Comparison of ENCODE assay signal across 29 cellular contexts in genomic region chr12:49973361-49973830, GRCh38. TPM values are rescaled to one million over a fixed set of nuclear protein-coding genes. Genes with fewer than 3 reads are reported as not detected.
"Had no signal": no experiment of that assay in that cellular context is flagged by ENCODE, and none has a peak within 500 bp of the region (broad histone marks: within the 10 kb centered on the region; RNA-seq: fewer than 3 reads in every experiment).

No MANE protein-coding gene starts in this region.

- H3K9me3 ChIP-seq: body of pancreas, gastroesophageal sphincter, lower lobe of right lung, right lobe of liver, tibial nerve had no signal

- H3K36me3 ChIP-seq: gastroesophageal sphincter, lower lobe of right lung, right lobe of liver, tibial nerve had no signal

- ATAC-seq: activated CD8-positive, alpha-beta memory T cell treated with anti-CD3 and anti-CD28 coated beads, Interleukin-2, amount 10 ng/mL, durations not matched to agents 7 days and 5 days; activated CD8-positive, alpha-beta T cell treated with anti-CD3 and anti-CD28 coated beads, Interleukin-2, amount 10 ng/mL, durations not matched to agents 7 days and 5 days; effector memory CD8-positive, alpha-beta T cell; natural killer cell treated with Interleukin-12 subunit alpha and Interleukin-12 subunit beta and Interleukin-15 and Interleukin-18, amount 100 ng/mL, for 72 hours had no signal

- H3K27ac ChIP-seq: body of pancreas, coronary artery, gastroesophageal sphincter, lower lobe of right lung, right lobe of liver, tibial nerve had no signal

- DNase-seq: activated B cell treated with CpG ODN at 0.5 μM for 24 hours; activated CD4-positive, alpha-beta T cell treated with anti-CD3 and anti-CD28 coated beads, Interleukin-2, amount 50 U/mL, for 1 hour; activated CD8-positive, alpha-beta memory T cell treated with anti-CD3 and anti-CD28 coated beads, Interleukin-2, amount 10 ng/mL, durations not matched to agents 7 days and 5 days; activated CD8-positive, alpha-beta T cell treated with anti-CD3 and anti-CD28 coated beads, Interleukin-2, amount 10 ng/mL, durations not matched to agents 7 days and 5 days; activated naive CD4-positive, alpha-beta T cell treated with Interleukin-2 at 50 U/mL for 16 hours; activated T-cell treated with anti-CD3 and anti-CD28 coated beads, Interleukin-2, amount 50 U/mL, for 48 hours; cerebellar nuclear complex; effector memory CD8-positive, alpha-beta T cell; stimulated activated CD4-positive, alpha-beta T cell treated with anti-CD3 and anti-CD28 coated beads, Interleukin-15, amount 100 ng/mL, for 24 hours; stimulated activated CD4-positive, alpha-beta T cell treated with anti-CD3 and anti-CD28 coated beads, Interleukin-2, amount 100 ng/mL, for 24 hours; stimulated activated naive CD4-positive, alpha-beta T cell treated with Interleukin-2 at 50 U/mL for 16 hours; T-cell had no signal

- H3K4me2 ChIP-seq: smooth muscle cell had no signal

- H3K27me3 ChIP-seq: body of pancreas, right lobe of liver had no signal

- FAIRE-seq: keratinocyte had no signal

- H3K4me3 ChIP-seq: body of pancreas, coronary artery, gastroesophageal sphincter, lower lobe of right lung, right lobe of liver, smooth muscle cell, tibial nerve had no signal

- H3K4me1 ChIP-seq: body of pancreas had no signal

RNA-seq across cellular contexts. Expression of gene AQP6, which starts 0.6 kb away (rescaled TPM):
- total RNA-seq: activated B cell treated with CpG ODN at 0.5 μM for 24 hours; activated CD8-positive, alpha-beta memory T cell treated with anti-CD3 and anti-CD28 coated beads, Interleukin-2, amount 10 ng/mL, durations not matched to agents 7 days and 5 days; activated CD8-positive, alpha-beta T cell treated with anti-CD3 and anti-CD28 coated beads, Interleukin-2, amount 10 ng/mL, durations not matched to agents 7 days and 5 days; activated T-helper 2 cell treated with anti-CD3 and anti-CD28 coated beads, Interferon-gamma antibody, Interleukin-2, Interleukin-4, amounts not matched to agents 10 μg/mL and 5 μg/mL and 100 μg/mL, durations not matched to agents 14 hours and 24 hours and 36 hours; body of pancreas; gastroesophageal sphincter; mononuclear cell; myocyte; natural killer cell treated with Interleukin-12 subunit alpha and Interleukin-12 subunit beta and Interleukin-15 and Interleukin-18, amount 100 ng/mL, for 72 hours; osteocyte; renal cortical epithelial cell; smooth muscle cell; T-cell had no signal
- polyA plus RNA-seq: smooth muscle cell had no signal

RNA-seq across cellular contexts. Expression of gene AQP5, which starts 11.7 kb away (rescaled TPM):
- total RNA-seq: activated B cell treated with CpG ODN at 0.5 μM for 24 hours; activated CD8-positive, alpha-beta memory T cell treated with anti-CD3 and anti-CD28 coated beads, Interleukin-2, amount 10 ng/mL, durations not matched to agents 7 days and 5 days; activated CD8-positive, alpha-beta T cell treated with anti-CD3 and anti-CD28 coated beads, Interleukin-2, amount 10 ng/mL, durations not matched to agents 7 days and 5 days; activated T-helper 2 cell treated with anti-CD3 and anti-CD28 coated beads, Interferon-gamma antibody, Interleukin-2, Interleukin-4, amounts not matched to agents 10 μg/mL and 5 μg/mL and 100 μg/mL, durations not matched to agents 14 hours and 24 hours and 36 hours; mononuclear cell; myocyte; natural killer cell treated with Interleukin-12 subunit alpha and Interleukin-12 subunit beta and Interleukin-15 and Interleukin-18, amount 100 ng/mL, for 72 hours; posterior vena cava; renal cortical epithelial cell; right lobe of liver; smooth muscle cell; T-cell had no signal
- polyA plus RNA-seq: keratinocyte, smooth muscle cell had no signal

RNA-seq across cellular contexts. Expression of gene AQP2, which starts 22.9 kb away (rescaled TPM):
- total RNA-seq: activated B cell treated with CpG ODN at 0.5 μM for 24 hours; activated CD8-positive, alpha-beta memory T cell treated with anti-CD3 and anti-CD28 coated beads, Interleukin-2, amount 10 ng/mL, durations not matched to agents 7 days and 5 days; activated CD8-positive, alpha-beta T cell treated with anti-CD3 and anti-CD28 coated beads, Interleukin-2, amount 10 ng/mL, durations not matched to agents 7 days and 5 days; activated T-helper 2 cell treated with anti-CD3 and anti-CD28 coated beads, Interferon-gamma antibody, Interleukin-2, Interleukin-4, amounts not matched to agents 10 μg/mL and 5 μg/mL and 100 μg/mL, durations not matched to agents 14 hours and 24 hours and 36 hours; body of pancreas; lower lobe of right lung; mononuclear cell; myocyte; natural killer cell treated with Interleukin-12 subunit alpha and Interleukin-12 subunit beta and Interleukin-15 and Interleukin-18, amount 100 ng/mL, for 72 hours; osteocyte; right lobe of liver; T-cell; temporal lobe; tibial nerve; urinary bladder had no signal
- polyA plus RNA-seq: keratinocyte had no signal
